In genomic region chr15:67824900-67825879, GRCh38 we compare ENCODE assay signal across 9 cellular contexts. TPM values are rescaled to one million over a fixed set of nuclear protein-coding genes. Genes with fewer than 3 reads are reported as not detected.
DNase-seq lines count a peak whose midpoint lies in the region; ATAC-seq and TF ChIP-seq lines count a peak whose summit lies in the region.
"Had no signal": no experiment of that assay in that cellular context is flagged by ENCODE, and none has a peak within 500 bp of the region (broad histone marks: within the 10 kb centered on the region; RNA-seq: fewer than 3 reads in every experiment).

SKOR1 (plus strand) TSS chr15:67825509; CDS start chr15:67825603, 94 bp downstream.

- H3K27ac Mint-ChIP-seq in CD14-positive monocyte = no peak within 1 kb of the TSS
- H3K27ac Mint-ChIP-seq in memory B cell = peak within 1 kb of the TSS; percentile 82

- no peak within 1 kb of the TSS for H3K9ac ChIP-seq in mammary epithelial cell (ENCODE audit: insufficient read depth, low read length)

- H3K36me3 Mint-ChIP-seq in CD14-positive monocyte (peaks cover 17 to 23% of the 10 kb centered on the region in 2 donors), memory B cell (peaks cover 4% of the 10 kb centered on the region)

- in situ Hi-C loops in mammary epithelial cell (cut with MboI; ENCODE audit: low sequenced_read_pairs in 2 of 2) = loop anchor here (25.0 kb wide), 1 partner anchor 888 kb away; no protein-coding TSS in a partner anchor

- H3K27ac ChIP-seq in mammary epithelial cell (ENCODE audit: insufficient read depth, low read depth, low read length) = no peak within 1 kb of the TSS
- H3K27ac ChIP-seq: neutrophil had no signal

- peak within 1 kb of the TSS in 1 of 3 experiments; percentile 19 for H3K4me3 ChIP-seq in mammary epithelial cell (replicated peaks in 1 of 3; ENCODE audit: insufficient read depth in 1 of 3, low read depth in 2 of 3, low read length in 3 of 3)
- no peak within 1 kb of the TSS for H3K4me3 ChIP-seq in lower leg skin (ENCODE audit: low read depth, poor library complexity, severe bottlenecking)

- peaks cover 76 to 97% (median 82%) of the 10 kb centered on the region in 3 donors for H3K27me3 Mint-ChIP-seq in CD14-positive monocyte (ENCODE audit: low read depth in 3 of 3)
- H3K27me3 Mint-ChIP-seq in memory B cell = peaks cover 38% of the 10 kb centered on the region

- no peak for TF ChIP-seq POLR2A in lower leg skin (IDR thresholded peaks at IDR 0.05)

- H3K4me3 Mint-ChIP-seq in CD14-positive monocyte (peak within 1 kb of the TSS; percentile 80 to 96), memory B cell (peak within 1 kb of the TSS; percentile 5)

- no peak for TF ChIP-seq RAD21 in Ishikawa (IDR thresholded peaks at IDR 0.05; ENCODE audit: low read depth)

- ATAC-seq in memory B cell (ENCODE audit: low read depth) (no peak), HG03565 (IDR thresholded peaks at IDR 0.05; ENCODE audit: unreplicated experiment) (no peak)

- H3K4me1 Mint-ChIP-seq in CD14-positive monocyte (peaks cover 61% of the 10 kb centered on the region), memory B cell (peaks cover 32% of the 10 kb centered on the region)

- peak within 1 kb of the TSS; percentile 70 for H3K4me2 ChIP-seq in mammary epithelial cell (ENCODE audit: insufficient read depth, low read depth, low read length)

- dilution Hi-C loops in mammary epithelial cell (cut with HindIII; ENCODE audit: low sequenced_read_pairs) = no loop called here

- no peaks in the 10 kb centered on the region for H3K4me1 ChIP-seq in mammary epithelial cell (ENCODE audit: insufficient read depth, low read length)

- no peaks in the 10 kb centered on the region for H3K79me2 ChIP-seq in mammary epithelial cell (ENCODE audit: insufficient read depth, low read length)

- peaks cover 85% of the 10 kb centered on the region for H3K27me3 ChIP-seq in mammary epithelial cell (ENCODE audit: insufficient read depth, low read length)

- no peaks in the 10 kb centered on the region for H3K36me3 ChIP-seq in mammary epithelial cell (ENCODE audit: insufficient read depth, low read length)
- H3K36me3 ChIP-seq: neutrophil had no signal

- no peak for DNase-seq in CD14-positive monocyte (ENCODE audit: low spot score)
- no peak for DNase-seq in mammary epithelial cell
- DNase-seq in memory B cell (ENCODE audit: low spot score in 2 of 2) = no peak
- DNase-seq in globus pallidus (ENCODE audit: low spot score) = no peak
- DNase-seq in DMS153 (lab: John Stamatoyannopoulos, UW) = no peak
- DNase-seq in lower leg skin (ENCODE audit: low spot score in 2 of 2) = no peak

- H2AFZ ChIP-seq in mammary epithelial cell (ENCODE audit: low read depth, low read length) = no peak within 1 kb of the TSS

- BruUV-seq in mammary epithelial cell (replicated peaks; lab: Mats Ljungman, UMichigan) = no TSS peak

- CTCF ChIA-PET in mammary epithelial cell (lab: Charles Lee; ENCODE audit: low non-redundant PET) = no interaction called here

- WGBS in mammary epithelial cell (ENCODE audit: low coverage, missing lambda C conversion rate) = under 1% methylated on average over 31 of the region's 60 CpGs
- 1 to 3% methylated on average over 35 to 54 of the region's 60 CpGs for WGBS in lower leg skin, 2 donors

- TF ChIP-seq CTCF in CD14-positive monocyte (IDR thresholded peaks at IDR 0.05) = no peak
- no peak for TF ChIP-seq CTCF in mammary epithelial cell (conservative IDR thresholded peaks at IDR 0.05 in 1 of 2, IDR thresholded peaks at IDR 0.05 in 1 of 2; ENCODE audit: extremely low read depth in 1 of 2, insufficient read depth in 1 of 2, low read depth in 1 of 2, low read length in 2 of 2)
- TF ChIP-seq CTCF in lower leg skin (IDR thresholded peaks at IDR 0.05) = no peak

- intact Hi-C loops in CD14-positive monocyte (cut with micrococcal nuclease) (no loop called here), mammary epithelial cell (cut with micrococcal nuclease) (no loop called here), lower leg skin (cut with DNase I; ENCODE audit: low total_unique reads) (loop anchor here (10.0 kb wide), 1 partner anchor 880 kb away; no protein-coding TSS in a partner anchor)

- H3K9me3 Mint-ChIP-seq in CD14-positive monocyte = peaks cover 0 to 45% (median 38%) of the 10 kb centered on the region in 7 donors
- peaks cover 5% of the 10 kb centered on the region for H3K9me3 Mint-ChIP-seq in memory B cell

- no peak for TF ChIP-seq EP300 in Ishikawa (IDR thresholded peaks at IDR 0.05; ENCODE audit: borderline replicate concordance)

- H4K20me1 ChIP-seq in mammary epithelial cell (ENCODE audit: insufficient read depth, low read length) = peaks cover 4% of the 10 kb centered on the region

- H3K9me3 ChIP-seq in mammary epithelial cell (replicated peaks; ENCODE audit: insufficient read depth, low read length) = no peaks in the 10 kb centered on the region
- H3K9me3 ChIP-seq: neutrophil had no signal

TF ChIP-seq in Ishikawa, 13 proteins besides CTCF, POLR2A, EP300 and RAD21:
- TF ChIP-seq TAF1 (IDR thresholded peaks at IDR 0.05; ENCODE audit: low read depth) (no peak), REST (IDR thresholded peaks at IDR 0.05; ENCODE audit: low read depth) (peak; percentile 85)
TF ChIP-seq in Ishikawa: peak in this region for 1.

RNA-seq across cellular contexts. Expression of gene SKOR1, which starts in this region (rescaled TPM):
- polyA plus RNA-seq in CD14-positive monocyte (not detected), mammary epithelial cell (0.02 TPM)
- total RNA-seq in mammary epithelial cell (under 1 TPM in 1 of 2 donors, not detected in 1; under 0.01 TPM), lower leg skin (1 to 10 TPM in 3 of 4 donors, not detected in 1; 1.2 to 2.2 (median 1.5) TPM)
- polyA minus RNA-seq in mammary epithelial cell = not detected
